8 cellular contexts compared by ENCODE assay signal in the genomic region with DNA sequence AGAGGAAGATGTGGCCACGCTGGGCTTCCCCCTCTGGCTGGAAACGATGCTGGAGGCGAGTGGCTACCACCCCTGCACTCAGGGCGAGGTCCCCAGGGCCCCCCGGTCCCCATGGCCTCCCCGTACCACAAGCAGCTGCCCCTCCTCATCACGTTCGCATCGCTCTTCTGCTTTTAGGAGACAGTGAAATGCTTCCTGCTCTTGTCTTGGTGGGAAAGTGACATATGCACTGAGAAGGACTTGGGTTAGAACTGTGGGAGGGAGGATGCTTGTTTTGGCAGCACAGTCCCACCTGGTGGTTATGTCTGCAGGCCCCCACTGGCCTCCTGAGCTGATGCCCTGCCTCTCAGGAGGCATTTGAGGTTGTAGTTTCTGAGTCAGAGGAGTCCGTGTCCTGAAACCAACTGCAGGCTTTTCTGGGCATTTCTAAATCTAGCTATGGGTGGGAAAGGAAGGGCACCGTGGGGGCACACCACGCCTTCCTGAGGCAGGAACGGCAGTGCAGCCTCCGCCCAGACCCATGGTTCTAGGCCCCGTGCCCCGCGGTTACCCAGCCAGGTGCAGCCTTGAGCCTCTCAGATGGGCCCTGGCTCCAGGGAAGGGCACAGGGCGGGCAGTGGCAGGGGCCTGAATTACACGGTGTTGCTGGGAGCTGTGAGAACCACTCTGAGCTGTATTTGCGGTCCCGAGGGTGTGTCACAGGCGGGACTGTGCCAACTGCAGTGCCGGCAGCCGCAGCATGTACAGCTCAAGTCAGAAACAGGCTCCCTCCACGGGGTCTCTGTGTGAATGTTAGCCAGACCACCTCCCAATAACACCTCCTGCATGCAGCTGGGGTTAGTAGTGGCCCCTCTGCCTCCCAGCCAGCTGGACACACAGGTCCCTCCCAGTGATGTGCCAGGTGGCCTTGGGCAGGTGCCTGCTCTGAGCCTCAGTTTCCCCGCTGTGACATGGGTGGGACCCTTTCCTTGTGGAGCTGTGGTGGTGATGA.
A peak's percentile ranks its signal among the peaks of the same experiment; 100 is the strongest.
DNase-seq lines count a peak whose midpoint lies in the region; ATAC-seq and TF ChIP-seq lines count a peak whose summit lies in the region.

No MANE protein-coding gene starts in this region.

- DNase-seq in GM12864 (ENCODE audit: low read depth) (peak; percentile 80), Ammon's horn (ENCODE audit: low spot score) (no peak), C1 segment of cervical spinal cord (lab: John Stamatoyannopoulos, UW) (no peak), putamen (ENCODE audit: low spot score) (no peak)
- DNase-seq in activated T-cell treated with anti-CD3 and anti-CD28 coated beads, Interleukin-2, amount 50 U/mL, for 48 hours: peak; percentile 49 to 58
- peak; percentile 53 for DNase-seq in stimulated activated CD8-positive, alpha-beta memory T cell treated with anti-CD3 and anti-CD28 coated beads, Interleukin-4, amount 100 ng/mL, for 48 hours

- ATAC-seq in GM19468 (IDR thresholded peaks at IDR 0.05; ENCODE audit: extremely low read depth, unreplicated experiment): peak; percentile 63
- ATAC-seq in HG03439 (IDR thresholded peaks at IDR 0.05; ENCODE audit: unreplicated experiment): peak; percentile 64

- peak; percentile 28 for TF ChIP-seq CTCF in GM12864 (IDR thresholded peaks at IDR 0.05; ENCODE audit: low read depth, low read length, missing control alignments)

- no peak overlapping the region; the same call in 1 of the 2 replicates for H3K4me3 ChIP-seq in GM12864 (ENCODE audit: low read depth, low read length)

Comparison
In these comparisons a context has a peak if more than half of its experiments do, and no peak if none do; other contexts are left out.
1. DNase-seq: peak in GM12864 (single experiment), activated T-cell treated with anti-CD3 and anti-CD28 coated beads, Interleukin-2, amount 50 U/mL, for 48 hours (2 of 2) and stimulated activated CD8-positive, alpha-beta memory T cell treated with anti-CD3 and anti-CD28 coated beads, Interleukin-4, amount 100 ng/mL, for 48 hours (single experiment); none in Ammon's horn (single experiment), C1 segment of cervical spinal cord (0 of 14) and putamen (single experiment).